In the genomic region with DNA sequence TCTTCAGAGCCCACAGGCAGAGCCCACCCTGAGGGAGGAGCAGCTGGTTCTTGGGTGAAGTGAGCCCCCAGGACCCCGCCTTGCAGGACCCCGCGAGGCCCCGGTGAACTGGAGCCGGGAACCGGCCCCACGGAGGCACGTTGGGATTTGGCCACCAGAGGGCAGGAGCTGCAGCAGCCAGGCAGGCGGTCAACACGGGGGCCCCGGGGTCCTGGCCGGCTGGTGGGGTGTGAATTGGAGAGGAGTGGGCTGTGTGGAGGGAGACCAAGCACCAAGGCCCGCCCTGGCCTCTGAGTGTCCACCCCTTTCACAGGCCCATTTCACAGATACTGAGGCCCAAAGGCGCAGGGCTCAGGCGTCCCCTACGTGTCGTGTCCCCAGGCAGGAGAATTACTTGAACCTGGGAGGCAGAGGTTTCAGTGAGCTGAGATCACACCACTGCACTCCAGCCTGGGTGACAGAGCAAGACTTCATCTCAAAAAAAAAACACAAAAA, we compare ENCODE assay signal across 8 cellular contexts. TPM values are rescaled to one million over a fixed set of nuclear protein-coding genes. Genes with fewer than 3 reads are reported as not detected.
DNase-seq lines count a peak whose midpoint lies in the region; ATAC-seq and TF ChIP-seq lines count a peak whose summit lies in the region.

No MANE protein-coding gene starts in this region.

- H3K27ac ChIP-seq in cardiac muscle cell = no peak overlapping the region
- no peak overlapping the region for H3K27ac ChIP-seq in testis

- TF ChIP-seq CTCF in cardiac muscle cell (IDR thresholded peaks at IDR 0.05; ENCODE audit: low read depth, low read length) = peak; percentile 69
- peak; percentile 48 for TF ChIP-seq CTCF in foreskin fibroblast (IDR thresholded peaks at IDR 0.05; ENCODE audit: low read depth, low read length)
- TF ChIP-seq CTCF in testis (IDR thresholded peaks at IDR 0.05) = peak; percentile 11 to 43 (median 33)

- 49 to 76% methylated on average over 7 to 16 of the region's 17 CpGs for WGBS in testis, 2 donors

- H3K36me3 ChIP-seq in cardiac muscle cell = no peaks in the 10 kb centered on the region
- no peaks in the 10 kb centered on the region for H3K36me3 ChIP-seq in testis (ENCODE audit: low read depth, missing control alignments)

- intact Hi-C loops in Right ventricle myocardium superior (cut with DNase I) = no loop called here
- intact Hi-C loops in testis (cut with DNase I; ENCODE audit: low total_unique reads) = no loop called here

- no peak overlapping the region for H3K4me3 ChIP-seq in cardiac muscle cell
- no peak overlapping the region for H3K4me3 ChIP-seq in foreskin fibroblast (ENCODE audit: low read depth in 1 of 2, low read length in 2 of 2)
- H3K4me3 ChIP-seq in testis = no peak overlapping the region

- peak; percentile 19 to 36 for DNase-seq in cardiac muscle cell (ENCODE audit: low read depth in 1 of 2, low spot score in 1 of 2)
- DNase-seq in Right ventricle myocardium superior = no peak
- peak in 1 of 2 donors; percentile 41 for DNase-seq in foreskin fibroblast
- no peak for DNase-seq in testis
- DNase-seq in NCI-H187 (lab: John Stamatoyannopoulos, UW) = no peak
- no peak for DNase-seq in T1000 (lab: John Stamatoyannopoulos, UW)

- H3K9me3 ChIP-seq in cardiac muscle cell (ENCODE audit: low read depth) (no peaks in the 10 kb centered on the region), testis (no peaks in the 10 kb centered on the region)

- ATAC-seq in Right ventricle myocardium superior (ENCODE audit: poor library complexity) (no peak), SK-N-SH treated with all-trans-retinoic acid at 6 μM for 48 hours (peak; percentile 86), GM18909 (IDR thresholded peaks at IDR 0.05; ENCODE audit: poor library complexity, unreplicated experiment) (no peak)

- H3K4me1 ChIP-seq in cardiac muscle cell (ENCODE audit: low read depth) = no peaks in the 10 kb centered on the region
- no peaks in the 10 kb centered on the region for H3K4me1 ChIP-seq in testis

- H3K27me3 ChIP-seq in cardiac muscle cell (no peaks in the 10 kb centered on the region), testis (no peaks in the 10 kb centered on the region)

- no peak for TF ChIP-seq POLR2A in testis (IDR thresholded peaks at IDR 0.05)

TF ChIP-seq in SK-N-SH treated with all-trans-retinoic acid at 6 μM for 48 hours, 23 proteins besides CTCF, POLR2A, EP300 and RAD21:
- TF ChIP-seq CSDC2 (CRISPR knock-in tag; IDR thresholded peaks at IDR 0.05) (no peak), PPARA (CRISPR knock-in tag; IDR thresholded peaks at IDR 0.05; ENCODE audit: borderline replicate concordance) (no peak), TOX (CRISPR knock-in tag; IDR thresholded peaks at IDR 0.05; ENCODE audit: borderline replicate concordance) (no peak), ESRRG (CRISPR knock-in tag; IDR thresholded peaks at IDR 0.05) (no peak), TCF4 (CRISPR knock-in tag; IDR thresholded peaks at IDR 0.05; ENCODE audit: borderline replicate concordance) (no peak), ZC3H10 (CRISPR knock-in tag; IDR thresholded peaks at IDR 0.05) (no peak), RARB (CRISPR knock-in tag; IDR thresholded peaks at IDR 0.05) (no peak), ZNF565 (CRISPR knock-in tag; conservative IDR thresholded peaks at IDR 0.05; ENCODE audit: low read depth) (no peak), ARNTL (CRISPR knock-in tag; IDR thresholded peaks at IDR 0.05; ENCODE audit: borderline replicate concordance, low read depth) (no peak), GLIS3 (CRISPR knock-in tag; IDR thresholded peaks at IDR 0.05) (no peak), ZFP30 (CRISPR knock-in tag; IDR thresholded peaks at IDR 0.05) (no peak), ZNF70 (CRISPR knock-in tag; IDR thresholded peaks at IDR 0.05) (no peak), SNAI2 (CRISPR knock-in tag; IDR thresholded peaks at IDR 0.05) (no peak), ZFP3 (CRISPR knock-in tag; IDR thresholded peaks at IDR 0.05) (no peak)
- TF ChIP-seq, protein P1, sequence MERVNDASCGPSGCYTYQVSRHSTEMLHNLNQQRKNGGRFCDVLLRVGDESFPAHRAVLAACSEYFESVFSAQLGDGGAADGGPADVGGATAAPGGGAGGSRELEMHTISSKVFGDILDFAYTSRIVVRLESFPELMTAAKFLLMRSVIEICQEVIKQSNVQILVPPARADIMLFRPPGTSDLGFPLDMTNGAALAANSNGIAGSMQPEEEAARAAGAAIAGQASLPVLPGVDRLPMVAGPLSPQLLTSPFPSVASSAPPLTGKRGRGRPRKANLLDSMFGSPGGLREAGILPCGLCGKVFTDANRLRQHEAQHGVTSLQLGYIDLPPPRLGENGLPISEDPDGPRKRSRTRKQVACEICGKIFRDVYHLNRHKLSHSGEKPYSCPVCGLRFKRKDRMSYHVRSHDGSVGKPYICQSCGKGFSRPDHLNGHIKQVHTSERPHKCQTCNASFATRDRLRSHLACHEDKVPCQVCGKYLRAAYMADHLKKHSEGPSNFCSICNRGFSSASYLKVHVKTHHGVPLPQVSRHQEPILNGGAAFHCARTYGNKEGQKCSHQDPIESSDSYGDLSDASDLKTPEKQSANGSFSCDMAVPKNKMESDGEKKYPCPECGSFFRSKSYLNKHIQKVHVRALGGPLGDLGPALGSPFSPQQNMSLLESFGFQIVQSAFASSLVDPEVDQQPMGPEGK (CRISPR knock-in tag; IDR thresholded peaks at IDR 0.05; ENCODE audit: borderline replicate concordance) = no peak
- TF ChIP-seq, protein P2, sequence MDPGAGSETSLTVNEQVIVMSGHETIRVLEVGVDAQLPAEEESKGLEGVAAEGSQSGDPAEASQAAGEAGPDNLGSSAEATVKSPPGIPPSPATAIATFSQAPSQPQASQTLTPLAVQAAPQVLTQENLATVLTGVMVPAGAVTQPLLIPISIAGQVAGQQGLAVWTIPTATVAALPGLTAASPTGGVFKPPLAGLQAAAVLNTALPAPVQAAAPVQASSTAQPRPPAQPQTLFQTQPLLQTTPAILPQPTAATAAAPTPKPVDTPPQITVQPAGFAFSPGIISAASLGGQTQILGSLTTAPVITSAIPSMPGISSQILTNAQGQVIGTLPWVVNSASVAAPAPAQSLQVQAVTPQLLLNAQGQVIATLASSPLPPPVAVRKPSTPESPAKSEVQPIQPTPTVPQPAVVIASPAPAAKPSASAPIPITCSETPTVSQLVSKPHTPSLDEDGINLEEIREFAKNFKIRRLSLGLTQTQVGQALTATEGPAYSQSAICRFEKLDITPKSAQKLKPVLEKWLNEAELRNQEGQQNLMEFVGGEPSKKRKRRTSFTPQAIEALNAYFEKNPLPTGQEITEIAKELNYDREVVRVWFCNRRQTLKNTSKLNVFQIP (CRISPR knock-in tag; IDR thresholded peaks at IDR 0.05; ENCODE audit: borderline replicate concordance, low read depth) = no peak
- TF ChIP-seq, protein P3, sequence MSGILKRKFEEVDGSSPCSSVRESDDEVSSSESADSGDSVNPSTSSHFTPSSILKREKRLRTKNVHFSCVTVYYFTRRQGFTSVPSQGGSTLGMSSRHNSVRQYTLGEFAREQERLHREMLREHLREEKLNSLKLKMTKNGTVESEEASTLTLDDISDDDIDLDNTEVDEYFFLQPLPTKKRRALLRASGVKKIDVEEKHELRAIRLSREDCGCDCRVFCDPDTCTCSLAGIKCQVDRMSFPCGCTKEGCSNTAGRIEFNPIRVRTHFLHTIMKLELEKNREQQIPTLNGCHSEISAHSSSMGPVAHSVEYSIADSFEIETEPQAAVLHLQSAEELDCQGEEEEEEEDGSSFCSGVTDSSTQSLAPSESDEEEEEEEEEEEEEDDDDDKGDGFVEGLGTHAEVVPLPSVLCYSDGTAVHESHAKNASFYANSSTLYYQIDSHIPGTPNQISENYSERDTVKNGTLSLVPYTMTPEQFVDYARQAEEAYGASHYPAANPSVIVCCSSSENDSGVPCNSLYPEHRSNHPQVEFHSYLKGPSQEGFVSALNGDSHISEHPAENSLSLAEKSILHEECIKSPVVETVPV (CRISPR knock-in tag; IDR thresholded peaks at IDR 0.05) = no peak

RNA-seq across cellular contexts. Expression of a gene that starts 2.2 kb away (rescaled TPM):
- 0.78 and 2.2 TPM in 2 replicates for total RNA-seq in cardiac muscle cell
- 0.64 and 2.1 TPM in 2 replicates for polyA plus RNA-seq in cardiac muscle cell
- not detected for total RNA-seq in Right ventricle myocardium superior
- 100 to 1,000 TPM; 125 to 256 TPM for total RNA-seq in testis
- polyA plus RNA-seq in testis (ENCODE audit: insufficient read depth, low read depth, low replicate concordance) = 105 TPM

RNA-seq across cellular contexts. Expression of a gene that starts 40.1 kb away (rescaled TPM):
- 0.88 and 2.2 TPM in 2 replicates for total RNA-seq in cardiac muscle cell
- polyA plus RNA-seq in cardiac muscle cell = 1.6 and 7.0 TPM in 2 replicates
- not detected for total RNA-seq in Right ventricle myocardium superior
- total RNA-seq in testis = 10 to 100 TPM; 12.5 to 15.0 TPM
- polyA plus RNA-seq in testis (ENCODE audit: insufficient read depth, low read depth, low replicate concordance) = 3.3 TPM

RNA-seq across cellular contexts. Expression of a gene that starts 41.9 kb away (rescaled TPM):
- total RNA-seq in cardiac muscle cell (82.2 and 86.2 TPM in 2 replicates), Right ventricle myocardium superior (32.6 TPM), testis (100 to 1,000 TPM; 106 to 123 TPM)
- polyA plus RNA-seq in cardiac muscle cell (87.5 and 89.6 TPM in 2 replicates), testis (ENCODE audit: insufficient read depth, low read depth, low replicate concordance) (90.0 TPM)

RNA-seq across cellular contexts. Expression of a gene that starts 42.0 kb away (rescaled TPM):
- total RNA-seq in cardiac muscle cell (8.3 and 12.6 TPM in 2 replicates), Right ventricle myocardium superior (1.9 TPM), testis (10 to 100 TPM; 45.8 to 85.0 TPM)
- polyA plus RNA-seq in cardiac muscle cell (13.2 and 13.5 TPM in 2 replicates), testis (ENCODE audit: insufficient read depth, low read depth, low replicate concordance) (201 TPM)

RNA-seq across cellular contexts. Expression of a gene that starts 55.2 kb away (rescaled TPM):
- total RNA-seq in cardiac muscle cell (4,932 and 5,939 TPM in 2 replicates), Right ventricle myocardium superior (1,044 TPM), testis (1,000 to 10,000 TPM; 1,952 to 3,862 TPM)
- polyA plus RNA-seq in cardiac muscle cell (1,293 and 1,556 TPM in 2 replicates), testis (ENCODE audit: insufficient read depth, low read depth, low replicate concordance) (1,947 TPM)

Comparison
In these comparisons a context has a peak if more than half of its experiments do, and no peak if none do; other contexts are left out.
1. DNase-seq: peak in cardiac muscle cell (2 of 2); none in Right ventricle myocardium superior (single experiment), testis (single experiment), NCI-H187 (0 of 2) and T1000 (single experiment).
2. RNA of a gene that starts 2.2 kb away (total RNA-seq): 125 to 256 TPM in testis; 0.78 to 2.2 TPM in cardiac muscle cell and not detected in Right ventricle myocardium superior (single experiment); every median in the first group is over 10 times any median in the second.
3. Peak in every context shown above with its lines, with median percentiles within 50 percentile points of each other: CTCF ChIP-seq.